1 cellular context compared by ENCODE assay signal in genomic region chr1:230105754-230106625, GRCh38.
TF ChIP-seq lines count a peak whose summit lies in the region.

No MANE protein-coding gene starts in this region.

TF ChIP-seq in HepG2, 621 proteins besides CTCF, POLR2A, EP300 and RAD21 (continued from another document and continues in another):
- TF ChIP-seq ZXDC (CRISPR knock-in tag; IDR thresholded peaks at IDR 0.05) (no peak), ZC3H4 (CRISPR knock-in tag; IDR thresholded peaks at IDR 0.05; ENCODE audit: borderline replicate concordance) (no peak), ZNF556 (CRISPR knock-in tag; IDR thresholded peaks at IDR 0.05; ENCODE audit: borderline replicate concordance) (peak; percentile 73; the same call in 1 of the 2 replicates), ZFP36L1 (CRISPR knock-in tag; IDR thresholded peaks at IDR 0.05) (0 out of 2 replicates have a peak, but pooled peaks have one; percentile 54), ZNF83 (CRISPR knock-in tag; IDR thresholded peaks at IDR 0.05; ENCODE audit: borderline replicate concordance) (no peak), AFF4 (CRISPR knock-in tag; IDR thresholded peaks at IDR 0.05) (no peak), FOXA1 (IDR thresholded peaks at IDR 0.05) (no peak), FOXA1 (CRISPR knock-in tag; IDR thresholded peaks at IDR 0.05) (peak; percentile 6; the same call in 1 of the 2 replicates), TEAD2 (CRISPR knock-in tag; IDR thresholded peaks at IDR 0.05) (no peak), ZNF446 (CRISPR knock-in tag; IDR thresholded peaks at IDR 0.05) (no peak), ZNF263 (CRISPR knock-in tag; IDR thresholded peaks at IDR 0.05) (0 out of 2 replicates have a peak, but pooled peaks have one; percentile 36), SYNCRIP (IDR thresholded peaks at IDR 0.05; ENCODE audit: insufficient read depth, low read depth, low read length) (no peak), JARID2 (CRISPR knock-in tag; IDR thresholded peaks at IDR 0.05; ENCODE audit: insufficient replicate concordance) (no peak), ZNF549 (CRISPR knock-in tag; IDR thresholded peaks at IDR 0.05) (no peak), HMGA1 (CRISPR knock-in tag; conservative IDR thresholded peaks at IDR 0.05) (no peak), GMEB2 (CRISPR knock-in tag; IDR thresholded peaks at IDR 0.05; ENCODE audit: low read depth) (no peak), ZBTB39 (CRISPR knock-in tag; IDR thresholded peaks at IDR 0.05) (no peak), ZFP90 (CRISPR knock-in tag; IDR thresholded peaks at IDR 0.05; ENCODE audit: borderline replicate concordance) (peak; percentile 65; the same call in 1 of the 2 replicates), ZHX1 (CRISPR knock-in tag; IDR thresholded peaks at IDR 0.05; ENCODE audit: low read depth) (no peak; the same call in 1 of the 2 replicates), YY1 (IDR thresholded peaks at IDR 0.05; ENCODE audit: insufficient read depth, insufficient replicate concordance, low read depth, low read length) (peak; percentile 28), ZFP91 (CRISPR knock-in tag; IDR thresholded peaks at IDR 0.05; ENCODE audit: borderline replicate concordance) (no peak), ZNF280B (CRISPR knock-in tag; IDR thresholded peaks at IDR 0.05; ENCODE audit: borderline replicate concordance) (no peak), U2AF1 (optimal IDR thresholded peaks at IDR 0.05; ENCODE audit: low read depth, low read length) (no peak), FOXA3 (CRISPR knock-in tag; IDR thresholded peaks at IDR 0.05) (peak; percentile 84), MTF1 (CRISPR knock-in tag; IDR thresholded peaks at IDR 0.05) (no peak), ZNF687 (CRISPR knock-in tag; IDR thresholded peaks at IDR 0.05) (no peak)
